ENCODE assay signal across 10 cellular contexts in the genomic region with DNA sequence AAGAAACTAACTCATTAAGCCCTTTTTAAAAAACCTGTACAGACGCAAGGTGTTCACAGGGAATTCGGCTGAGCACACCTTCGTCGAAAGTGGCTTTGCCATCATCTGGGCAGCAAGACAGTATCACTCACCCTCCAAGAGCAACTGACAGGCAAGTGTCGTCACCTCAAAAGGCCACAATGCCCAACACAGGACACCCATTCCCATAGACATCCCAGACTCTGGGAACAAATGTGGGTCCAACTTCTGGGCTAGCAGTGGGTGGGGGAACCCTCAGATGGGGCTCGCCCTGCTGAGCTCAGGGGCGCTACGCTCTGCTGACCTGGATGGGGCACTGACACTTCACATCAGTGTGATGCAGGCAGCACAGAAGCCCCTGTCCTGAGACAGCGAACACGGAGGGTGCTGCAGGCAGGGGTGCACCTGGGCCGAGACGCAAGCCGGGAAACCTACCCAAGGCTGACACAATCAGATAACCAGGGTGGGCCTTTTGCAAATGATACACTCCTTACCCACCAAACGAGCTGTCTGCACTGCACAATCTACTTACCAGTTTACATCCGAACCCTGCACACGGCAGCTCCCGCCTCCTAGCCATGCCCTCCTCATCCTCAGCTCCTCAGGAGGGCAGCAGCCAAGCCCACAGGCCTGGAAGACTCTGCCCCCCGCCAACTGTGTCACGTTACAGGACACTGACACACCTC. TPM values are rescaled to one million over a fixed set of nuclear protein-coding genes. Genes with fewer than 3 reads are reported as not detected.
DNase-seq lines count a peak whose midpoint lies in the region; ATAC-seq, FAIRE-seq and TF ChIP-seq lines count a peak whose summit lies in the region.
"Had no signal": no experiment of that assay in that cellular context is flagged by ENCODE, and none has a peak within 500 bp of the region (broad histone marks: within the 10 kb centered on the region; RNA-seq: fewer than 3 reads in every experiment).

No MANE protein-coding gene starts in this region.

- H3K79me2 ChIP-seq in GM23338 (replicated peaks; ENCODE audit: insufficient read depth), result peaks cover 39% of the 10 kb centered on the region
- H3K79me2 ChIP-seq in keratinocyte (ENCODE audit: control insufficient read depth, insufficient read depth, low read length), result peaks cover 6% of the 10 kb centered on the region

- no peak overlapping the region for H3K27ac ChIP-seq in GM23338 (ENCODE audit: low read depth)
- peak overlapping the region; percentile 78 for H3K27ac ChIP-seq in angular gyrus (ENCODE audit: low read depth, low read length)
- no peak overlapping the region for H3K27ac ChIP-seq in keratinocyte (ENCODE audit: control insufficient read depth, insufficient read depth, low read length)
- peak overlapping the region; percentile 77 for H3K27ac ChIP-seq in skeletal muscle tissue (ENCODE audit: low read depth, low read length)

- H3K9ac ChIP-seq in keratinocyte (ENCODE audit: control insufficient read depth, extremely low read depth, insufficient read depth, low read length) (no peak overlapping the region), skeletal muscle tissue (ENCODE audit: low read depth in 1 of 3, low read length in 3 of 3) (peak overlapping the region in 2 of 3 donors; percentile 83 to 94)

- no peak for ATAC-seq in GM23338

- H3K27me3 Mint-ChIP-seq in GM23338 (ENCODE audit: insufficient read depth, low read depth, poor library complexity), result peaks cover 30% of the 10 kb centered on the region

- H3K27ac Mint-ChIP-seq in GM23338, result no peak overlapping the region

- in situ Hi-C loops in ACHN (cut with HindIII; ENCODE audit: low pct_ligation_motif_present, low pct_unique_long_range_greater_than_20kb, low sequenced_read_pairs), result no loop called here

- peaks cover 22% of the 10 kb centered on the region for H3K4me1 Mint-ChIP-seq in GM23338

- H3F3A ChIP-seq in GM23338 (replicated peaks; ENCODE audit: low read depth), result no peaks in the 10 kb centered on the region

- H3K9me3 ChIP-seq in keratinocyte (ENCODE audit: control insufficient read depth, low read depth, low read length) (no peaks in the 10 kb centered on the region), skeletal muscle tissue (ENCODE audit: control insufficient read depth in 3 of 3, low read length in 3 of 3) (peaks cover 0 to 2% (median 0%) of the 10 kb centered on the region in 3 donors)

- H3K4me1 ChIP-seq in GM23338 (ENCODE audit: insufficient read depth), result no peaks in the 10 kb centered on the region
- peaks cover 10% of the 10 kb centered on the region for H3K4me1 ChIP-seq in keratinocyte (ENCODE audit: control insufficient read depth, extremely low read depth, insufficient read depth, low read length)
- H3K4me1 ChIP-seq in skeletal muscle tissue (ENCODE audit: control insufficient read depth in 3 of 3, insufficient read depth in 3 of 3, low read length in 3 of 3), result peaks cover 23 to 42% (median 34%) of the 10 kb centered on the region in 3 donors

- TF ChIP-seq POLR2A in H54 (IDR thresholded peaks at IDR 0.05; ENCODE audit: low read depth, low read length), result no peak

- TF ChIP-seq CTCF in GM23338 (conservative IDR thresholded peaks at IDR 0.05; ENCODE audit: low read depth in 2 of 2) (no peak), keratinocyte (optimal IDR thresholded peaks at IDR 0.05 in 1 of 3, IDR thresholded peaks at IDR 0.05 in 1 of 3, conservative IDR thresholded peaks at IDR 0.05 in 1 of 3; ENCODE audit: extremely low read depth in 1 of 3, insufficient read depth in 2 of 3, low read length in 3 of 3) (no peak)

- DNase-seq in GM23338 (ENCODE audit: low spot score), result no peak
- DNase-seq in keratinocyte (ENCODE audit: low read depth, low spot score), result no peak
- no peak for DNase-seq in H54 (ENCODE audit: insufficient read length, low spot score)
- no peak for DNase-seq in activated CD8-positive, alpha-beta memory T cell treated with anti-CD3 and anti-CD28 coated beads, Interleukin-2, amount 50 U/mL, for 48 hours
- DNase-seq in ACHN, result no peak
- no peak for DNase-seq in activated effector memory CD4-positive, alpha-beta T cell treated with Interleukin-2 at 50 U/mL for 16 hours
- DNase-seq: NCI-H524 treated with DMSO at 0.1 percent for 48 hours had no signal

- H3K9me1 ChIP-seq in keratinocyte (ENCODE audit: control insufficient read depth, extremely low read depth, insufficient read depth, low read length), result no peaks in the 10 kb centered on the region

- H3K36me3 ChIP-seq in GM23338 (ENCODE audit: insufficient read depth), result no peaks in the 10 kb centered on the region
- H3K36me3 ChIP-seq in keratinocyte (ENCODE audit: control insufficient read depth in 2 of 2, extremely low read depth in 1 of 2, insufficient read depth in 2 of 2, low read length in 2 of 2), result no peaks in the 10 kb centered on the region
- no peaks in the 10 kb centered on the region for H3K36me3 ChIP-seq in skeletal muscle tissue (ENCODE audit: control insufficient read depth in 3 of 3, insufficient read depth in 3 of 3, low read length in 3 of 3)

- peaks cover 3% of the 10 kb centered on the region; the same call in 1 of the 3 replicates for H3K9me3 Mint-ChIP-seq in GM23338

- no peaks in the 10 kb centered on the region; the same call in 1 of the 3 replicates for H3K36me3 Mint-ChIP-seq in GM23338 (ENCODE audit: low read depth)

- H3K9me2 ChIP-seq in GM23338 (ENCODE audit: insufficient read depth), result no peaks in the 10 kb centered on the region

- H3K4me3 Mint-ChIP-seq in GM23338, result peak overlapping the region; percentile 80

- peak overlapping the region; percentile 86 for H3K4me3 ChIP-seq in GM23338
- H3K4me3 ChIP-seq in keratinocyte (ENCODE audit: control insufficient read depth in 2 of 3, extremely low read depth in 1 of 3, insufficient read depth in 2 of 3, low read depth in 1 of 3, low read length in 3 of 3), result peak overlapping the region in 2 of 3 experiments; percentile 13 to 60
- peak overlapping the region; percentile 77 to 83 (median 82) for H3K4me3 ChIP-seq in skeletal muscle tissue (ENCODE audit: low read length in 3 of 3)

- dilution Hi-C loops in keratinocyte (cut with MboI; ENCODE audit: extremely low pct_ligation_motif_present, low sequenced_read_pairs), result no loop called here

- no peak for FAIRE-seq in keratinocyte (lab: Jason Lieb, UNC)
- no peak for FAIRE-seq in H54 (lab: Jason Lieb, UNC)
- FAIRE-seq: frontal cortex had no signal

- no peaks in the 10 kb centered on the region; the same call in none of the 2 replicates for H4K20me1 ChIP-seq in GM23338 (replicated peaks; ENCODE audit: insufficient read depth)
- no peaks in the 10 kb centered on the region for H4K20me1 ChIP-seq in keratinocyte (ENCODE audit: control insufficient read depth, extremely low read depth, insufficient read depth, low read length)

- H2AFZ ChIP-seq in GM23338 (no peak overlapping the region), keratinocyte (ENCODE audit: control insufficient read depth, low read length) (no peak overlapping the region)

- H3K27me3 ChIP-seq in GM23338 (ENCODE audit: insufficient read depth) (peaks cover 26% of the 10 kb centered on the region), keratinocyte (ENCODE audit: control insufficient read depth, extremely low read depth, insufficient read depth, low read length) (no peaks in the 10 kb centered on the region), skeletal muscle tissue (ENCODE audit: control insufficient read depth in 3 of 3, insufficient read depth in 3 of 3, low read length in 3 of 3) (no peaks in the 10 kb centered on the region)

- H3K4me2 ChIP-seq in GM23338 (peak overlapping the region; percentile 94), keratinocyte (ENCODE audit: control insufficient read depth, extremely low read depth, insufficient read depth, low read depth, low read length) (peak overlapping the region; percentile 71)

TF ChIP-seq in GM23338, 12 proteins besides CTCF, POLR2A, EP300 and RAD21 (continues in another document):
- TF ChIP-seq ZNF331 (CRISPR knock-in tag; IDR thresholded peaks at IDR 0.05; ENCODE audit: low read depth) (no peak), ZNF114 (CRISPR knock-in tag; IDR thresholded peaks at IDR 0.05) (no peak), NANOG (IDR thresholded peaks at IDR 0.05; ENCODE audit: borderline replicate concordance) (no peak), EZH2phosphoT487 (IDR thresholded peaks at IDR 0.05; ENCODE audit: unreplicated experiment) (no peak), EZH2 (IDR thresholded peaks at IDR 0.05; ENCODE audit: low read depth, unreplicated experiment) (no peak)
- TF ChIP-seq, protein P1, sequence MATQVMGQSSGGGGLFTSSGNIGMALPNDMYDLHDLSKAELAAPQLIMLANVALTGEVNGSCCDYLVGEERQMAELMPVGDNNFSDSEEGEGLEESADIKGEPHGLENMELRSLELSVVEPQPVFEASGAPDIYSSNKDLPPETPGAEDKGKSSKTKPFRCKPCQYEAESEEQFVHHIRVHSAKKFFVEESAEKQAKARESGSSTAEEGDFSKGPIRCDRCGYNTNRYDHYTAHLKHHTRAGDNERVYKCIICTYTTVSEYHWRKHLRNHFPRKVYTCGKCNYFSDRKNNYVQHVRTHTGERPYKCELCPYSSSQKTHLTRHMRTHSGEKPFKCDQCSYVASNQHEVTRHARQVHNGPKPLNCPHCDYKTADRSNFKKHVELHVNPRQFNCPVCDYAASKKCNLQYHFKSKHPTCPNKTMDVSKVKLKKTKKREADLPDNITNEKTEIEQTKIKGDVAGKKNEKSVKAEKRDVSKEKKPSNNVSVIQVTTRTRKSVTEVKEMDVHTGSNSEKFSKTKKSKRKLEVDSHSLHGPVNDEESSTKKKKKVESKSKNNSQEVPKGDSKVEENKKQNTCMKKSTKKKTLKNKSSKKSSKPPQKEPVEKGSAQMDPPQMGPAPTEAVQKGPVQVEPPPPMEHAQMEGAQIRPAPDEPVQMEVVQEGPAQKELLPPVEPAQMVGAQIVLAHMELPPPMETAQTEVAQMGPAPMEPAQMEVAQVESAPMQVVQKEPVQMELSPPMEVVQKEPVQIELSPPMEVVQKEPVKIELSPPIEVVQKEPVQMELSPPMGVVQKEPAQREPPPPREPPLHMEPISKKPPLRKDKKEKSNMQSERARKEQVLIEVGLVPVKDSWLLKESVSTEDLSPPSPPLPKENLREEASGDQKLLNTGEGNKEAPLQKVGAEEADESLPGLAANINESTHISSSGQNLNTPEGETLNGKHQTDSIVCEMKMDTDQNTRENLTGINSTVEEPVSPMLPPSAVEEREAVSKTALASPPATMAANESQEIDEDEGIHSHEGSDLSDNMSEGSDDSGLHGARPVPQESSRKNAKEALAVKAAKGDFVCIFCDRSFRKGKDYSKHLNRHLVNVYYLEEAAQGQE (IDR thresholded peaks at IDR 0.05; ENCODE audit: unreplicated experiment), result no peak

RNA-seq across cellular contexts. Expression of a gene that starts 1.7 kb away (rescaled TPM):
- 7.5 and 7.7 TPM in 2 replicates for total RNA-seq in GM23338 (2014; rRNA removed; shearing (Covaris generic))
- polyA plus RNA-seq in GM23338 (2016; fragmentation: Nextera tagmentation; extraction: Ambion mirVana) (5.0 and 5.1 TPM in 2 replicates), keratinocyte (1.0 to 2.0 TPM (median 1.3 TPM) in 3 replicates)
- 0.67 TPM for polyA plus RNA-seq in keratinocyte (2011; ENCODE audit: low read depth)
- polyA plus RNA-seq in keratinocyte (2011; cell fraction: cytosol; rRNA removed), result 1.4 and 2.1 TPM in 2 replicates
- polyA plus RNA-seq in keratinocyte (2011; cell fraction: nucleus; rRNA removed), result 3.9 and 4.5 TPM in 2 replicates
- polyA plus RNA-seq in keratinocyte (2012; ENCODE audit: low replicate concordance), result 1.3 and 2.7 TPM in 2 replicates
- polyA minus RNA-seq in keratinocyte, result 3.0 to 9.9 TPM (median 5.6 TPM) in 3 replicates
- 1.7 TPM for polyA minus RNA-seq in keratinocyte (2011; cell fraction: cytosol; rRNA and poly(A)+ RNA removed)
- 5.4 and 6.6 TPM in 2 replicates for polyA minus RNA-seq in keratinocyte (2011; cell fraction: nucleus; rRNA and poly(A)+ RNA removed)
- 18.8 TPM for total RNA-seq in skeletal muscle tissue

Comparison
In these comparisons a context has a peak if more than half of its experiments do, and no peak if none do; other contexts are left out.
1. H3K27ac ChIP-seq: peak in angular gyrus (single experiment) and skeletal muscle tissue (single experiment); none in GM23338 (single experiment) and keratinocyte (single experiment).
2. Peak in every context shown above with its lines, with median percentiles within 50 percentile points of each other: H3K4me3 ChIP-seq.